8 cellular contexts compared by ENCODE assay signal in genomic region chrX:118495061-118495921, GRCh38. TPM values are rescaled to one million over a fixed set of nuclear protein-coding genes. Genes with fewer than 3 reads are reported as not detected.
A peak's percentile ranks its signal among the peaks of the same experiment; 100 is the strongest.
DNase-seq lines count a peak whose midpoint lies in the region; ATAC-seq and TF ChIP-seq lines count a peak whose summit lies in the region.

Gene DOCK11, plus strand, starts transcription at chrX:118495815. Its CDS starts 157 bp downstream, at chrX:118495972.

- peak; percentile 63 for ATAC-seq in HG02981 (IDR thresholded peaks at IDR 0.05; ENCODE audit: unreplicated experiment)
- ATAC-seq in activated CD4-positive, CD25-positive, alpha-beta regulatory T cell treated with anti-CD3 and anti-CD28 coated beads, Interleukin-2, amount 50 U/mL, for 24 hours = peak; percentile 78

- no peak for TF ChIP-seq CTCF in kidney epithelial cell (IDR thresholded peaks at IDR 0.05; ENCODE audit: insufficient read depth, low read length, poor library complexity, severe bottlenecking)

- DNase-seq in NCI-H82 (lab: John Stamatoyannopoulos, UW) (peak; percentile 70), NCI-H82 treated with DMSO at 0.1 percent for 48 hours (lab: John Stamatoyannopoulos, UW; ENCODE audit: unreplicated experiment) (no peak), NCI-H2196 (lab: John Stamatoyannopoulos, UW; ENCODE audit: unreplicated experiment) (peak; percentile 31), kidney epithelial cell (ENCODE audit: low read depth) (peak; percentile 23)
- peak; percentile 82 for DNase-seq in central memory CD4-positive, alpha-beta T cell
- peak; percentile 54 to 65 for DNase-seq in stimulated activated CD4-positive, alpha-beta T cell treated with anti-CD3 and anti-CD28 coated beads, Interleukin-15, amount 100 ng/mL, for 1 hour (ENCODE audit: low read depth in 1 of 2, low spot score in 1 of 2)

- peak within 1 kb of the TSS; percentile 67 for H3K4me3 ChIP-seq in kidney epithelial cell (ENCODE audit: low read depth, low read length)

- H3K27me3 ChIP-seq in kidney epithelial cell (ENCODE audit: control insufficient read depth, insufficient read depth, low read length) = no peaks in the 10 kb centered on the region

- no peaks in the 10 kb centered on the region for H3K36me3 ChIP-seq in kidney epithelial cell (ENCODE audit: control insufficient read depth, insufficient read depth, low read length)

RNA-seq across cellular contexts. Expression of gene DOCK11, which starts in this region (rescaled TPM):
- total RNA-seq in kidney epithelial cell = 10.9 and 11.1 TPM in 2 replicates
